ENCODE assay signal across 14 cellular contexts in genomic region chr1:155973723-155974122, GRCh38. TPM values are rescaled to one million over a fixed set of nuclear protein-coding genes. Genes with fewer than 3 reads are reported as not detected.
DNase-seq lines count a peak whose midpoint lies in the region; ATAC-seq, FAIRE-seq and TF ChIP-seq lines count a peak whose summit lies in the region.
"Had no signal": no experiment of that assay in that cellular context is flagged by ENCODE, and none has a peak within 500 bp of the region (broad histone marks: within the 10 kb centered on the region; RNA-seq: fewer than 3 reads in every experiment).

No MANE protein-coding gene starts in this region.

- H3K36me3 Mint-ChIP-seq in stimulated activated naive CD8-positive, alpha-beta T cell treated with anti-CD3 and anti-CD28 coated beads, Interleukin-15, Interleukin-2, amounts not matched to agents 100 ng/mL and 50 ng/mL, for 24 hours (ENCODE audit: low read depth) = peaks cover 75% of the 10 kb centered on the region
- peaks cover 9% of the 10 kb centered on the region for H3K36me3 Mint-ChIP-seq in nephron (ENCODE audit: low read depth)

- peaks cover 83% of the 10 kb centered on the region for H3K4me1 Mint-ChIP-seq in stimulated activated naive CD8-positive, alpha-beta T cell treated with anti-CD3 and anti-CD28 coated beads, Interleukin-15, Interleukin-2, amounts not matched to agents 100 ng/mL and 50 ng/mL, for 24 hours (ENCODE audit: low read depth)
- H3K4me1 Mint-ChIP-seq in stimulated activated naive CD8-positive, alpha-beta T cell treated with anti-CD3 and anti-CD28 coated beads, Interleukin-15, amount 100 ng/mL, for 72 hours = peaks cover 82% of the 10 kb centered on the region
- peaks cover 77% of the 10 kb centered on the region for H3K4me1 Mint-ChIP-seq in nephron

- no peaks in the 10 kb centered on the region for H3K27me3 Mint-ChIP-seq in stimulated activated naive CD8-positive, alpha-beta T cell treated with anti-CD3 and anti-CD28 coated beads, Interleukin-15, Interleukin-2, amounts not matched to agents 100 ng/mL and 50 ng/mL, for 24 hours
- no peaks in the 10 kb centered on the region for H3K27me3 Mint-ChIP-seq in stimulated activated naive CD8-positive, alpha-beta T cell treated with anti-CD3 and anti-CD28 coated beads, Interleukin-15, amount 100 ng/mL, for 72 hours
- no peaks in the 10 kb centered on the region for H3K27me3 Mint-ChIP-seq in nephron (ENCODE audit: low read depth)

- H3K9me3 ChIP-seq in small intestine (ENCODE audit: control insufficient read depth, low read depth) (no peaks in the 10 kb centered on the region), right lobe of liver (no peaks in the 10 kb centered on the region)

- peak overlapping the region; percentile 94 for H3K4me3 Mint-ChIP-seq in stimulated activated naive CD8-positive, alpha-beta T cell treated with anti-CD3 and anti-CD28 coated beads, Interleukin-15, Interleukin-2, amounts not matched to agents 100 ng/mL and 50 ng/mL, for 24 hours
- H3K4me3 Mint-ChIP-seq in stimulated activated naive CD8-positive, alpha-beta T cell treated with anti-CD3 and anti-CD28 coated beads, Interleukin-15, amount 100 ng/mL, for 72 hours = peak overlapping the region in 1 of 2 donors; percentile 48
- H3K4me3 Mint-ChIP-seq in nephron = peak overlapping the region; percentile 52 to 95 (median 95)

- H3K27me3 ChIP-seq in small intestine (ENCODE audit: control insufficient read depth in 2 of 2, insufficient read depth in 2 of 2, low read length in 2 of 2) (no peaks in the 10 kb centered on the region), right lobe of liver (no peaks in the 10 kb centered on the region)

- H3K27ac ChIP-seq in caudate nucleus (ENCODE audit: low read depth, low read length) = peak overlapping the region; percentile 99
- H3K27ac ChIP-seq in small intestine (ENCODE audit: low read depth in 1 of 2, low read length in 1 of 2) = no peak overlapping the region
- H3K27ac ChIP-seq in right lobe of liver = no peak overlapping the region
- H3K27ac ChIP-seq: C4-2B had no signal

- H3K4me1 ChIP-seq in small intestine (ENCODE audit: control insufficient read depth in 2 of 2, insufficient read depth in 1 of 2, low read depth in 1 of 2, low read length in 1 of 2) (peaks cover 3 to 19% of the 10 kb centered on the region in 2 donors), right lobe of liver (peaks cover 0 to 16% (median 2%) of the 10 kb centered on the region in 4 donors)

- peaks cover 0 to 3% of the 10 kb centered on the region in 2 donors for H3K36me3 ChIP-seq in small intestine (ENCODE audit: control insufficient read depth in 2 of 2, insufficient read depth in 2 of 2, low read length in 2 of 2)
- no peaks in the 10 kb centered on the region for H3K36me3 ChIP-seq in right lobe of liver

- TF ChIP-seq CTCF in nephron (IDR thresholded peaks at IDR 0.05; ENCODE audit: unreplicated experiment in 3 of 3) (no peak), right lobe of liver (IDR thresholded peaks at IDR 0.05) (no peak)

- FAIRE-seq in small intestine (lab: Jason Lieb, UNC) (no peak), frontal cortex (lab: Jason Lieb, UNC) (no peak)
- FAIRE-seq: endometrium had no signal

- intact Hi-C loops in right lobe of liver (cut with DNase I) = no loop called here

- H3K27ac Mint-ChIP-seq in stimulated activated naive CD8-positive, alpha-beta T cell treated with anti-CD3 and anti-CD28 coated beads, Interleukin-15, Interleukin-2, amounts not matched to agents 100 ng/mL and 50 ng/mL, for 24 hours = peak overlapping the region; percentile 91
- peak overlapping the region in 1 of 2 donors; percentile 28 for H3K27ac Mint-ChIP-seq in stimulated activated naive CD8-positive, alpha-beta T cell treated with anti-CD3 and anti-CD28 coated beads, Interleukin-15, amount 100 ng/mL, for 72 hours
- H3K27ac Mint-ChIP-seq in nephron = peak overlapping the region in 2 of 3 experiments; percentile 95 to 96

- TF ChIP-seq POLR2A in right lobe of liver (IDR thresholded peaks at IDR 0.05) = no peak

- H3K4me3 ChIP-seq in small intestine (ENCODE audit: low read depth in 1 of 2, low read length in 2 of 2) (no peak overlapping the region), right lobe of liver (no peak overlapping the region)

- ATAC-seq in stimulated activated naive CD8-positive, alpha-beta T cell treated with anti-CD3 and anti-CD28 coated beads, Interleukin-15, amount 100 ng/mL, for 72 hours = no peak
- ATAC-seq in HG03025 (IDR thresholded peaks at IDR 0.05; ENCODE audit: low FRiP score, unreplicated experiment) = no peak
- no peak for ATAC-seq in right lobe of liver

- H3K9me3 Mint-ChIP-seq in stimulated activated naive CD8-positive, alpha-beta T cell treated with anti-CD3 and anti-CD28 coated beads, Interleukin-15, Interleukin-2, amounts not matched to agents 100 ng/mL and 50 ng/mL, for 24 hours = no peaks in the 10 kb centered on the region
- H3K9me3 Mint-ChIP-seq in stimulated activated naive CD8-positive, alpha-beta T cell treated with anti-CD3 and anti-CD28 coated beads, Interleukin-15, amount 100 ng/mL, for 72 hours = no peaks in the 10 kb centered on the region
- H3K9me3 Mint-ChIP-seq in nephron = no peaks in the 10 kb centered on the region

- WGBS in small intestine, 3 donors = 71 to 90% (median 85%) methylated on average over 3 of the region's 3 CpGs
- WGBS in right lobe of liver (ENCODE audit: insufficient coverage, low coverage, low lambda C conversion rate, missing lambda C conversion rate) = 68% methylated on average over 3 of the region's 3 CpGs

- no peak for DNase-seq in stimulated activated naive CD8-positive, alpha-beta T cell treated with anti-CD3 and anti-CD28 coated beads, Interleukin-15, amount 100 ng/mL, for 72 hours
- DNase-seq in caudate nucleus (lab: John Stamatoyannopoulos, UW) = peak in 1 of 61 donors; percentile 84
- no peak for DNase-seq in small intestine
- no peak for DNase-seq in frontal cortex (ENCODE audit: low spot score in 2 of 2)
- no peak for DNase-seq in right lobe of liver
- DNase-seq: activated effector memory CD4-positive, alpha-beta T cell treated with Interleukin-2 at 50 U/mL for 16 hours; NCI-H1105 had no signal

RNA-seq across cellular contexts. Expression of gene ARHGEF2, which starts 4.6 kb away (rescaled TPM):
- polyA plus RNA-seq in small intestine = 10 to 100 TPM; 14.6 to 41.4 (median 35.1) TPM
- 99.5 TPM for total RNA-seq in frontal cortex
- 10 to 100 TPM in 4 of 6 experiments, 1 to 10 TPM in 2; 7.9 to 23.8 (median 13.1) TPM for total RNA-seq in right lobe of liver

RNA-seq across cellular contexts. Expression of gene RXFP4, which starts 32.3 kb away (rescaled TPM):
- polyA plus RNA-seq in small intestine = 1 to 10 TPM in 1 of 3 donors, under 1 TPM in 1, not detected in 1; 0.82 to 1.3 TPM
- total RNA-seq in frontal cortex = not detected
- total RNA-seq in right lobe of liver = not detected
- total RNA-seq: ureter had no signal
- polyA plus RNA-seq: neural cell had no signal

RNA-seq across cellular contexts. Expression of gene KHDC4, which starts 39.5 kb away (rescaled TPM):
- polyA plus RNA-seq in small intestine = 10 to 100 TPM in 2 of 3 donors, 1 to 10 TPM in 1; 7.3 to 29.5 (median 15.0) TPM
- 30.6 TPM for total RNA-seq in frontal cortex
- total RNA-seq in right lobe of liver = 10 to 100 TPM; 14.1 to 19.0 (median 17.2) TPM

RNA-seq across cellular contexts. Expression of gene SSR2, which starts 47.0 kb away (rescaled TPM):
- 100 to 1,000 TPM; 133 to 316 (median 223) TPM for polyA plus RNA-seq in small intestine
- total RNA-seq in frontal cortex (230 TPM), right lobe of liver (100 to 1,000 TPM in 4 of 6 experiments, 10 to 100 TPM in 2; 59.5 to 227 (median 103) TPM)
